Comparison of ENCODE assay signal across 11 cellular contexts in genomic region chr20:4759100-4759884, GRCh38. TPM values are rescaled to one million over a fixed set of nuclear protein-coding genes. Genes with fewer than 3 reads are reported as not detected.
A peak's percentile ranks its signal among the peaks of the same experiment; 100 is the strongest.
DNase-seq lines count a peak whose midpoint lies in the region; ATAC-seq, FAIRE-seq and TF ChIP-seq lines count a peak whose summit lies in the region.
"Not testable (repeated sequence)": the region's sequence is repeated elsewhere in the genome, so short reads cannot be mapped to it uniquely, and the experiment has no call there.
"Had no signal": no experiment of that assay in that cellular context is flagged by ENCODE, and none has a peak within 500 bp of the region (broad histone marks: within the 10 kb centered on the region; RNA-seq: fewer than 3 reads in every experiment).

No MANE protein-coding gene starts in this region.

- in situ Hi-C loops in GM12878 (cut with MboI) = not testable (repeated sequence)

- H3K9me1 ChIP-seq in keratinocyte (ENCODE audit: control insufficient read depth, extremely low read depth, insufficient read depth, low read length) = not testable (repeated sequence)

- H3K9me3 ChIP-seq in A549; SJCRH30 (replicated peaks); GM12878 (replicated peaks; ENCODE audit: control insufficient read depth, insufficient read depth, low read length); keratinocyte (ENCODE audit: control insufficient read depth, low read depth, low read length): not testable (repeated sequence)

- RAD21 ChIA-PET in GM12878 (lab: Charles Lee; ENCODE audit: unreplicated experiment) = interaction anchor here (0.8 to 1.7 kb wide), 5 partner anchors 38 to 172 kb away, joined by 3 to 5 read pairs (median 4); partner anchors contain the start of gene PRND

- CTCF ChIA-PET in A549 (lab: Yijun Ruan, JAX) = interaction anchor here (0.7 to 1.5 kb wide), 6 partner anchors 37 to 367 kb away, joined by 3 to 4 read pairs (median 3); partner anchors contain the start of gene CDS2
- CTCF ChIA-PET in activated CD4-positive, alpha-beta memory T cell treated with anti-CD3 and anti-CD28 coated beads, Interleukin-2, amount 10 ng/mL, durations not matched to agents 7 days and 5 days (lab: Charles Lee) = interaction anchor here (0.7 to 2.6 kb wide), 22 partner anchors 11 to 320 kb away, joined by 3 to 9 read pairs (median 3); no protein-coding TSS in a partner anchor
- CTCF ChIA-PET in GM12878 (lab: Yijun Ruan, JAX) = interaction anchor here (0.6 to 2.1 kb wide), 20 partner anchors 13 to 466 kb away, joined by 3 to 7 read pairs (median 3); no protein-coding TSS in a partner anchor

- not testable (repeated sequence) for H3K27me3 ChIP-seq in SJCRH30; GM12878 (replicated peaks in 1 of 2; ENCODE audit: control insufficient read depth in 2 of 2, insufficient read depth in 2 of 2, low read length in 1 of 2); keratinocyte (ENCODE audit: control insufficient read depth, extremely low read depth, insufficient read depth, low read length)

- POLR2A ChIA-PET in A549 (lab: Yijun Ruan, JAX) (interaction anchor here (0.8 kb wide), 1 partner anchor 196 kb away, joined by 3 read pairs; no protein-coding TSS in a partner anchor), GM12878 (lab: Charles Lee) (interaction anchor here (0.6 to 1.0 kb wide), 2 partner anchors 196 to 208 kb away, joined by 3 to 4 read pairs; no protein-coding TSS in a partner anchor)
- POLR2A ChIA-PET in activated CD4-positive, alpha-beta memory T cell treated with anti-CD3 and anti-CD28 coated beads, Interleukin-2, amount 10 ng/mL, durations not matched to agents 7 days and 5 days (lab: Charles Lee) = interaction anchor here (0.7 to 1.7 kb wide), 3 partner anchors 139 to 196 kb away, joined by 4 to 9 read pairs (median 7); no protein-coding TSS in a partner anchor

- not testable (repeated sequence) for FAIRE-seq in A549 (lab: Jason Lieb, UNC); GM12878 (lab: Jason Lieb, UNC); keratinocyte (lab: Jason Lieb, UNC)
- FAIRE-seq in GM12892 (lab: Jason Lieb, UNC) = peak; percentile 76

- not testable (repeated sequence) for TF ChIP-seq EP300 in A549 (IDR thresholded peaks at IDR 0.05); GM12878 (IDR thresholded peaks at IDR 0.05; ENCODE audit: borderline replicate concordance in 1 of 2, control insufficient read depth in 1 of 2, low read depth in 2 of 2, low read length in 2 of 2)

- H2AFZ ChIP-seq in GM12878 (ENCODE audit: control insufficient read depth, low read depth, low read length); keratinocyte (ENCODE audit: control insufficient read depth, low read length): not testable (repeated sequence)

- H3K27me3 Mint-ChIP-seq in activated CD4-positive, alpha-beta memory T cell treated with anti-CD3 and anti-CD28 coated beads, Interleukin-2, amount 10 ng/mL, durations not matched to agents 7 days and 5 days = peaks cover 36% of the 10 kb centered on the region

- H3K4me1 Mint-ChIP-seq in activated CD4-positive, alpha-beta memory T cell treated with anti-CD3 and anti-CD28 coated beads, Interleukin-2, amount 10 ng/mL, durations not matched to agents 7 days and 5 days = peaks cover 22% of the 10 kb centered on the region

- not testable (repeated sequence) for H4K20me1 ChIP-seq in GM12878 (ENCODE audit: control insufficient read depth, insufficient read depth); keratinocyte (ENCODE audit: control insufficient read depth, extremely low read depth, insufficient read depth, low read length)

- TF ChIP-seq CTCF in A549 (IDR thresholded peaks at IDR 0.05) = peak; percentile 26; the same call in 2 of the 3 replicates
- TF ChIP-seq CTCF in GM12878 (IDR thresholded peaks at IDR 0.05 in 2 of 3, conservative IDR thresholded peaks at IDR 0.05 in 1 of 3; ENCODE audit: control insufficient read depth in 2 of 3, extremely low read depth in 1 of 3, insufficient read depth in 1 of 3, low read depth in 3 of 3, low read length in 3 of 3) = peak; percentile 43 to 55 (median 51)
- TF ChIP-seq CTCF in keratinocyte (optimal IDR thresholded peaks at IDR 0.05 in 1 of 3, IDR thresholded peaks at IDR 0.05 in 1 of 3, conservative IDR thresholded peaks at IDR 0.05 in 1 of 3; ENCODE audit: extremely low read depth in 1 of 3, insufficient read depth in 2 of 3, low read length in 3 of 3) = peak in 2 of 3 experiments; percentile 20 to 41

- SMC1A ChIA-PET in GM12878 (lab: Charles Lee; ENCODE audit: uncharacterized antibody, unreplicated experiment) = interaction anchor here (0.7 to 1.9 kb wide), 10 partner anchors 9 to 457 kb away, joined by 3 to 8 read pairs (median 3); no protein-coding TSS in a partner anchor

- not testable (repeated sequence) for H3K9ac ChIP-seq in GM12878 (ENCODE audit: control insufficient read depth, insufficient read depth, low read length); keratinocyte (ENCODE audit: control insufficient read depth, extremely low read depth, insufficient read depth, low read length)

- ATAC-seq in A549 = not testable (repeated sequence)
- peak; percentile 54 for ATAC-seq in GM12878

- not testable (repeated sequence) for H3K79me2 ChIP-seq in GM12878 (ENCODE audit: control insufficient read depth, insufficient read depth, low read length); keratinocyte (ENCODE audit: control insufficient read depth, insufficient read depth, low read length)

- H3K4me1 ChIP-seq in A549 (peaks cover 15% of the 10 kb centered on the region), keratinocyte (ENCODE audit: control insufficient read depth, extremely low read depth, insufficient read depth, low read length) (peaks cover 16% of the 10 kb centered on the region)
- not testable (repeated sequence) for H3K4me1 ChIP-seq in SJCRH30; GM12878 (ENCODE audit: control insufficient read depth, insufficient read depth, low read length)

- peak overlapping the region; percentile 52 for H3K4me3 Mint-ChIP-seq in activated CD4-positive, alpha-beta memory T cell treated with anti-CD3 and anti-CD28 coated beads, Interleukin-2, amount 10 ng/mL, durations not matched to agents 7 days and 5 days

- TF ChIP-seq RAD21 in A549 (conservative IDR thresholded peaks at IDR 0.05 in 1 of 2, IDR thresholded peaks at IDR 0.05 in 1 of 2) = not testable (repeated sequence)
- TF ChIP-seq RAD21 in GM12878 (IDR thresholded peaks at IDR 0.05; ENCODE audit: insufficient read depth, low read depth, low read length) = peak; percentile 39

- not testable (repeated sequence) for TF ChIP-seq POLR2A in A549 (IDR thresholded peaks at IDR 0.05; ENCODE audit: low read length); GM12892 (IDR thresholded peaks at IDR 0.05; ENCODE audit: low read depth, low read length); GM12878 (IDR thresholded peaks at IDR 0.05; ENCODE audit: low read depth, low read length)

- not testable (repeated sequence) for BruUV-seq in GM12878 (replicated peaks; lab: Mats Ljungman, UMichigan)

- dilution Hi-C loops in keratinocyte (cut with MboI; ENCODE audit: extremely low pct_ligation_motif_present, low sequenced_read_pairs) = not testable (repeated sequence)

- not testable (repeated sequence) for H3K9me3 Mint-ChIP-seq in activated CD4-positive, alpha-beta memory T cell treated with anti-CD3 and anti-CD28 coated beads, Interleukin-2, amount 10 ng/mL, durations not matched to agents 7 days and 5 days

- H3K36me3 Mint-ChIP-seq in activated CD4-positive, alpha-beta memory T cell treated with anti-CD3 and anti-CD28 coated beads, Interleukin-2, amount 10 ng/mL, durations not matched to agents 7 days and 5 days (ENCODE audit: low read depth) = not testable (repeated sequence)

- 82% methylated on average over 16 of the region's 16 CpGs for WGBS in A549 (ENCODE audit: missing lambda C conversion rate)
- 41% methylated on average over 16 of the region's 16 CpGs for WGBS in GM12878 (ENCODE audit: insufficient coverage, insufficient replicate concordance, low lambda C conversion rate, missing lambda C conversion rate)

- H3K4me2 ChIP-seq in A549; GM12878 (ENCODE audit: control insufficient read depth, insufficient read depth); keratinocyte (ENCODE audit: control insufficient read depth, extremely low read depth, insufficient read depth, low read depth, low read length): not testable (repeated sequence)

- intact Hi-C loops in GM12878 (cut with micrococcal nuclease; ENCODE audit: unreplicated experiment) = not testable (repeated sequence)

- not testable (repeated sequence) for H3K27ac Mint-ChIP-seq in activated CD4-positive, alpha-beta memory T cell treated with anti-CD3 and anti-CD28 coated beads, Interleukin-2, amount 10 ng/mL, durations not matched to agents 7 days and 5 days

- H3K4me3 ChIP-seq in A549; SJCRH30; GM12878; keratinocyte (ENCODE audit: control insufficient read depth in 2 of 3, extremely low read depth in 1 of 3, insufficient read depth in 2 of 3, low read depth in 1 of 3, low read length in 3 of 3): not testable (repeated sequence)

- H3K36me3 ChIP-seq in SJCRH30; GM12878 (ENCODE audit: control insufficient read depth in 2 of 2, insufficient read depth in 2 of 2, low read length in 1 of 2); keratinocyte (ENCODE audit: control insufficient read depth in 2 of 2, extremely low read depth in 1 of 2, insufficient read depth in 2 of 2, low read length in 2 of 2): not testable (repeated sequence)

- peak overlapping the region in 1 of 2 experiments; percentile 18; a peak in 2 of 6 replicates for H3K27ac ChIP-seq in A549
- not testable (repeated sequence) for H3K27ac ChIP-seq in SJCRH30; GM12878 (ENCODE audit: control insufficient read depth, insufficient read depth); keratinocyte (ENCODE audit: control insufficient read depth, insufficient read depth, low read length)

- peak in 1 of 2 experiments; percentile 24 for DNase-seq in A549 (ENCODE audit: low read depth in 1 of 2, low spot score in 1 of 2)
- DNase-seq in GM12892 (ENCODE audit: insufficient read length); GM12878 (ENCODE audit: low read depth, low spot score); keratinocyte (ENCODE audit: low read depth, low spot score): not testable (repeated sequence)
- DNase-seq in NCI-H146 (lab: John Stamatoyannopoulos, UW) = peak; percentile 85
- peak; percentile 52 to 58 for DNase-seq in SJCRH30
- DNase-seq in activated CD4-positive, alpha-beta memory T cell treated with anti-CD3 and anti-CD28 coated beads, Interleukin-2, amount 10 ng/mL, durations not matched to agents 7 days and 5 days = peak; percentile 67
- peak; percentile 22 to 24 for DNase-seq in stimulated activated CD4-positive, alpha-beta T cell treated with anti-CD3 and anti-CD28 coated beads, Interleukin-1b, Interleukin-23, amount 100 ng/mL, for 4 hours (ENCODE audit: low read depth in 2 of 2)

RNA-seq across cellular contexts. Expression of gene PRND, which starts 37.6 kb away (rescaled TPM):
- polyA plus RNA-seq in A549 (2011; rRNA removed) (not detected in 2 replicates), A549 (2017; fragmentation: RNase III; extraction: RNeasy Plus Mini Kit Qiagen cat#74134 plus additional on column Dnase treatment) (not detected in 3 replicates), GM12878 (2011; rRNA removed) (not detected in 2 replicates), GM12878 (2014; fragmentation: Illumina TruSeq; extraction: Trizol) (not detected in 2 replicates), GM12878 (2014; fragmentation: Nextera tagmentation; extraction: Ambion mirVana) (not detected), GM12878 (2014; rRNA removed) (not detected in 2 replicates), GM12878 (2016; fragmentation: Nextera tagmentation; extraction: Ambion mirVana) (not detected), keratinocyte (not detected in 3 replicates)
- not detected in 2 replicates for polyA plus RNA-seq in A549 (2012; cell fraction: cytosol; rRNA removed)
- not detected in 2 replicates for polyA plus RNA-seq in A549 (2012; cell fraction: nucleus; rRNA removed)
- not detected in 2 replicates for polyA minus RNA-seq in A549 (2011; rRNA and poly(A)+ RNA removed)
- polyA plus RNA-seq in GM12892 (2012; ENCODE audit: missing spikeins) = not detected
- total RNA-seq in SJCRH30 (2014; rRNA removed; shearing (Covaris generic)) = not detected in 2 replicates
- total RNA-seq in activated CD4-positive, alpha-beta memory T cell treated with anti-CD3 and anti-CD28 coated beads, Interleukin-2, amount 10 ng/mL, durations not matched to agents 7 days and 5 days = not detected
- total RNA-seq in GM12878 (2013; cell fraction: nucleolus; rRNA removed) = not detected in 2 replicates
- total RNA-seq in GM12878 (2014; rRNA removed) (not detected in 2 replicates), GM12878 (2014; rRNA removed; fragmentation: Illumina TruSeq; extraction: Trizol) (not detected in 2 replicates), GM12878 (2021) (not detected in 2 replicates)
- not detected for polyA plus RNA-seq in GM12878 (2011; ENCODE audit: low read depth)
- polyA plus RNA-seq in GM12878 (2011; cell fraction: cytosol; rRNA removed) = not detected in 2 replicates
- not detected in 2 replicates for polyA plus RNA-seq in GM12878 (2011; cell fraction: nucleus; rRNA removed)
- polyA plus RNA-seq in GM12878 (2012) = not detected in 2 replicates
- not detected in 2 replicates for polyA minus RNA-seq in GM12878 (2011; rRNA and poly(A)+ RNA removed)
- not detected in 2 replicates for polyA minus RNA-seq in GM12878 (2011; cell fraction: cytosol; rRNA and poly(A)+ RNA removed)
- polyA minus RNA-seq in GM12878 (2011; cell fraction: nucleus; rRNA and poly(A)+ RNA removed) = not detected in 2 replicates
- not detected for polyA plus RNA-seq in keratinocyte (2011; ENCODE audit: low read depth)
- polyA plus RNA-seq in keratinocyte (2011; cell fraction: cytosol; rRNA removed) = not detected in 2 replicates
- polyA plus RNA-seq in keratinocyte (2011; cell fraction: nucleus; rRNA removed) = not detected in 2 replicates
- not detected in 2 replicates for polyA plus RNA-seq in keratinocyte (2012; ENCODE audit: low replicate concordance)
- not detected in 3 replicates for polyA minus RNA-seq in keratinocyte
- not detected for polyA minus RNA-seq in keratinocyte (2011; cell fraction: cytosol; rRNA and poly(A)+ RNA removed)
- not detected in 2 replicates for polyA minus RNA-seq in keratinocyte (2011; cell fraction: nucleus; rRNA and poly(A)+ RNA removed)
- total RNA-seq: gastrocnemius medialis, mammary epithelial cell, right atrium auricular region had no signal
- polyA plus RNA-seq: mammary epithelial cell had no signal
